Comparison of ENCODE assay signal across 18 cellular contexts in the genomic region with DNA sequence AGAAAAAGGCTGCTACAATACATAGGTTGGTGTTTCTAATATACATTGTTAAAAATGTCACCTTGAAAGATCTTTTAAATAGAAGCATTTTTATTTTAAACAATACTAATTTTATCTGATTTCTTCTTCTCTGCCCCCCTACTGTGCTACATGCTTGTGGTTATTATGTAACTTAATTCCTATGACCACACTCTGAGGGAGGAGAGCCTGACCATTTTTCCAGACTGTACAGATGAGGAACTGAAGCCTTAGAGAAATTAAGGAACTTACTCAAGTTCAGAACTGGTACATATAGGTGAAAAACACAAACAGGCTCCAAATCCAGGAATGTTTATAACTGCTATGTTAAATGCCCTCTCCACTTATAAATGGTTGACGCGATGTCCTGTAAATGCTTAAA. TPM values are rescaled to one million over a fixed set of nuclear protein-coding genes. Genes with fewer than 3 reads are reported as not detected.
DNase-seq lines count a peak whose midpoint lies in the region; ATAC-seq and TF ChIP-seq lines count a peak whose summit lies in the region.
"Had no signal": no experiment of that assay in that cellular context is flagged by ENCODE, and none has a peak within 500 bp of the region (broad histone marks: within the 10 kb centered on the region; RNA-seq: fewer than 3 reads in every experiment).

No MANE protein-coding gene starts in this region.

- no peak overlapping the region for H3K27ac ChIP-seq in SJCRH30
- no peak overlapping the region for H3K27ac ChIP-seq in naive thymus-derived CD4-positive, alpha-beta T cell (ENCODE audit: low read depth, low read length)
- H3K27ac ChIP-seq: cardiac muscle cell, SJSA1 had no signal

- no peaks in the 10 kb centered on the region for H3K9me3 Mint-ChIP-seq in MCF 10A (ENCODE audit: unreplicated experiment)
- no peaks in the 10 kb centered on the region for H3K9me3 Mint-ChIP-seq in naive thymus-derived CD4-positive, alpha-beta T cell
- H3K9me3 Mint-ChIP-seq: H9 had no signal

- H3K4me1 Mint-ChIP-seq in MCF 10A (ENCODE audit: insufficient read depth, unreplicated experiment): peaks cover 26% of the 10 kb centered on the region
- H3K4me1 Mint-ChIP-seq in naive thymus-derived CD4-positive, alpha-beta T cell: peaks cover 26 to 37% (median 35%) of the 10 kb centered on the region in 7 donors

- H3K9me3 ChIP-seq in SJCRH30 (replicated peaks): 0 out of 2 replicates have a peak, but pooled peaks cover 2% of the 10 kb centered on the region
- H3K9me3 ChIP-seq in naive thymus-derived CD4-positive, alpha-beta T cell (ENCODE audit: control insufficient read depth in 2 of 3, low read length in 3 of 3): no peaks in the 10 kb centered on the region
- H3K9me3 ChIP-seq: SJSA1 had no signal

- TF ChIP-seq RAD21 in Ishikawa (IDR thresholded peaks at IDR 0.05; ENCODE audit: low read depth): no peak

- H3K4me3 ChIP-seq in AG10803 (ENCODE audit: low read length) (no peak overlapping the region), SJCRH30 (no peak overlapping the region)
- no peak overlapping the region for H3K4me3 ChIP-seq in naive thymus-derived CD4-positive, alpha-beta T cell (ENCODE audit: low read length)
- H3K4me3 ChIP-seq: cardiac muscle cell, SJSA1 had no signal

- H3K27ac Mint-ChIP-seq in MCF 10A (ENCODE audit: low read depth, unreplicated experiment): no peak overlapping the region
- H3K27ac Mint-ChIP-seq in naive thymus-derived CD4-positive, alpha-beta T cell: no peak overlapping the region
- H3K27ac Mint-ChIP-seq: B cell, H9 had no signal

- H3K36me3 ChIP-seq in SJCRH30: no peaks in the 10 kb centered on the region; the same call in 1 of the 2 replicates
- H3K36me3 ChIP-seq in naive thymus-derived CD4-positive, alpha-beta T cell (ENCODE audit: control insufficient read depth in 2 of 3, insufficient read depth in 3 of 3, low read length in 3 of 3): no peaks in the 10 kb centered on the region
- H3K36me3 ChIP-seq: cardiac muscle cell, SJSA1 had no signal

- DNase-seq in AG10803 (ENCODE audit: low read depth) (peak; percentile 69), SJCRH30 (peak; percentile 28 to 58), fibroblast of peridontal ligament (ENCODE audit: extremely low read depth) (peak; percentile 71), SW 1271 (lab: John Stamatoyannopoulos, UW) (no peak), MCF 10A (ENCODE audit: unreplicated experiment) (no peak), NCI-H1436 treated with DMSO at 0.1 percent for 48 hours (lab: John Stamatoyannopoulos, UW) (no peak)
- no peak for DNase-seq in naive thymus-derived CD4-positive, alpha-beta T cell
- DNase-seq: DMS153; H9; Karpas-422; kidney glomerular epithelial cell; NCI-H2081 treated with DMSO at 0.1 percent for 48 hours; posterior cingulate gyrus; stimulated activated CD4-positive, alpha-beta T cell treated with anti-CD3 and anti-CD28 coated beads, Interleukin-15, amount 100 ng/mL, for 24 hours had no signal

- CTCF ChIA-PET in MCF 10A (lab: Yijun Ruan, JAX): interaction anchor here (0.6 to 1.0 kb wide), 2 partner anchors 18 to 117 kb away, joined by 3 to 4 read pairs; no protein-coding TSS in a partner anchor
- CTCF ChIA-PET in naive thymus-derived CD4-positive, alpha-beta T cell (lab: Charles Lee): no interaction called here

- POLR2A ChIA-PET in MCF 10A (lab: Yijun Ruan, JAX): no interaction called here
- POLR2A ChIA-PET in naive thymus-derived CD4-positive, alpha-beta T cell (lab: Charles Lee): no interaction called here

- no peaks in the 10 kb centered on the region for H3K36me3 Mint-ChIP-seq in MCF 10A (ENCODE audit: insufficient read depth, unreplicated experiment)
- no peaks in the 10 kb centered on the region for H3K36me3 Mint-ChIP-seq in naive thymus-derived CD4-positive, alpha-beta T cell

- no TSS peak for BruUV-seq in MCF 10A (replicated peaks; lab: Mats Ljungman, UMichigan)

- no peak for TF ChIP-seq CTCF in AG10803 (conservative IDR thresholded peaks at IDR 0.05; ENCODE audit: low read length)
- TF ChIP-seq CTCF in MCF 10A (IDR thresholded peaks at IDR 0.05; ENCODE audit: unreplicated experiment): no peak

- H3K4me1 ChIP-seq in SJCRH30: peaks cover 49% of the 10 kb centered on the region
- peaks cover 32 to 34% of the 10 kb centered on the region in 2 donors for H3K4me1 ChIP-seq in naive thymus-derived CD4-positive, alpha-beta T cell (ENCODE audit: control insufficient read depth in 2 of 2, insufficient read depth in 2 of 2, low read length in 2 of 2)

- ATAC-seq in naive thymus-derived CD4-positive, alpha-beta T cell: no peak

- no peaks in the 10 kb centered on the region for H3K27me3 ChIP-seq in SJCRH30
- no peaks in the 10 kb centered on the region for H3K27me3 ChIP-seq in naive thymus-derived CD4-positive, alpha-beta T cell (ENCODE audit: control insufficient read depth in 2 of 2, insufficient read depth in 2 of 2, low read length in 2 of 2)
- H3K27me3 ChIP-seq: cardiac muscle cell had no signal

- TF ChIP-seq EP300 in Ishikawa (IDR thresholded peaks at IDR 0.05; ENCODE audit: borderline replicate concordance): peak; percentile 51; the same call in 1 of the 2 replicates

- no peaks in the 10 kb centered on the region for H3K27me3 Mint-ChIP-seq in MCF 10A (ENCODE audit: insufficient read depth, unreplicated experiment)
- H3K27me3 Mint-ChIP-seq in naive thymus-derived CD4-positive, alpha-beta T cell: peaks cover 0 to 3% (median 0%) of the 10 kb centered on the region in 5 donors
- H3K27me3 Mint-ChIP-seq: B cell had no signal

- H3K4me3 Mint-ChIP-seq in MCF 10A (ENCODE audit: unreplicated experiment): no peak overlapping the region
- H3K4me3 Mint-ChIP-seq in naive thymus-derived CD4-positive, alpha-beta T cell: no peak overlapping the region
- H3K4me3 Mint-ChIP-seq: B cell, H9 had no signal

- intact Hi-C loops in MCF 10A (cut with micrococcal nuclease): no loop called here
- intact Hi-C loops in naive thymus-derived CD4-positive, alpha-beta T cell (cut with micrococcal nuclease): no loop called here

TF ChIP-seq in Ishikawa, 13 proteins besides CTCF, POLR2A, EP300 and RAD21:
- TF ChIP-seq YY1 (IDR thresholded peaks at IDR 0.05; ENCODE audit: low read depth): no peak
- TF ChIP-seq FOXM1 (IDR thresholded peaks at IDR 0.05; ENCODE audit: borderline replicate concordance, low read depth): 0 out of 2 replicates have a peak, but pooled peaks have one; percentile 18
- TF ChIP-seq TEAD4 (IDR thresholded peaks at IDR 0.05): 0 out of 2 replicates have a peak, but pooled peaks have one; percentile 13
TF ChIP-seq in Ishikawa: peak in this region for 2.

RNA-seq across cellular contexts. Expression of a gene that starts 43.4 kb away (rescaled TPM):
- total RNA-seq in SJCRH30 (2014; rRNA removed; shearing (Covaris generic)): 14.1 and 14.6 TPM in 2 replicates
- total RNA-seq in MCF 10A (2022): 14.6 and 22.9 TPM in 2 replicates
- total RNA-seq in naive thymus-derived CD4-positive, alpha-beta T cell: 1 to 10 TPM; 1.1 to 9.4 (median 2.0) TPM
- under 1 TPM; 0.53 to 0.60 TPM for polyA plus RNA-seq in naive thymus-derived CD4-positive, alpha-beta T cell

Comparison
In these comparisons a context has a peak if more than half of its experiments do, and no peak if none do; other contexts are left out.
1. DNase-seq: peak in AG10803 (single experiment), SJCRH30 (2 of 2) and fibroblast of peridontal ligament (single experiment); none in SW 1271 (0 of 2), MCF 10A (single experiment), NCI-H1436 treated with DMSO at 0.1 percent for 48 hours (single experiment) and naive thymus-derived CD4-positive, alpha-beta T cell (0 of 9).